1 cellular context compared by ENCODE assay signal in genomic region chr10:80411267-80411668, GRCh38.
A peak's percentile ranks its signal among the peaks of the same experiment; 100 is the strongest.
TF ChIP-seq lines count a peak whose summit lies in the region.

No MANE protein-coding gene starts in this region.

TF ChIP-seq in HepG2, 621 proteins besides CTCF, POLR2A, EP300 and RAD21 (continued from another document and continues in another):
- TF ChIP-seq USF2 (IDR thresholded peaks at IDR 0.05; ENCODE audit: low read depth, low read length) (no peak), USF2 (CRISPR knock-in tag; IDR thresholded peaks at IDR 0.05; ENCODE audit: borderline replicate concordance) (peak; percentile 53; the same call in 1 of the 2 replicates), ZSCAN21 (CRISPR knock-in tag; IDR thresholded peaks at IDR 0.05; ENCODE audit: borderline replicate concordance) (no peak), SKIL (CRISPR knock-in tag; IDR thresholded peaks at IDR 0.05; ENCODE audit: borderline replicate concordance) (0 out of 2 replicates have a peak, but pooled peaks have one; percentile 12), KDM2A (CRISPR knock-in tag; IDR thresholded peaks at IDR 0.05; ENCODE audit: borderline replicate concordance, low read depth) (peak; percentile 55; the same call in 1 of the 2 replicates), SMC3 (IDR thresholded peaks at IDR 0.05; ENCODE audit: low read length) (no peak), ZMYM3 (CRISPR knock-in tag; IDR thresholded peaks at IDR 0.05) (peak; percentile 36; the same call in 1 of the 2 replicates), SRY (CRISPR knock-in tag; IDR thresholded peaks at IDR 0.05) (0 out of 2 replicates have a peak, but pooled peaks have one; percentile 39), ZNF605 (CRISPR knock-in tag; IDR thresholded peaks at IDR 0.05) (peak; percentile 50; the same call in 1 of the 2 replicates), CSRNP2 (CRISPR knock-in tag; conservative IDR thresholded peaks at IDR 0.05; ENCODE audit: low read depth) (no peak), KAT8 (CRISPR knock-in tag; IDR thresholded peaks at IDR 0.05) (peak; percentile 37; the same call in 1 of the 2 replicates), THAP7 (CRISPR knock-in tag; IDR thresholded peaks at IDR 0.05) (no peak), TGIF2 (CRISPR knock-in tag; IDR thresholded peaks at IDR 0.05) (peak; percentile 75; the same call in 1 of the 2 replicates), ZNF687 (CRISPR knock-in tag; IDR thresholded peaks at IDR 0.05) (peak; percentile 89), ZNF674 (CRISPR knock-in tag; IDR thresholded peaks at IDR 0.05; ENCODE audit: low read depth) (no peak), BORCS8-MEF2B (CRISPR knock-in tag; IDR thresholded peaks at IDR 0.05) (peak; percentile 62; the same call in 1 of the 2 replicates), ZNF720 (CRISPR knock-in tag; IDR thresholded peaks at IDR 0.05) (no peak), ZSCAN31 (CRISPR knock-in tag; IDR thresholded peaks at IDR 0.05; ENCODE audit: low read depth) (no peak; the same call in 1 of the 2 replicates), RCOR2 (CRISPR knock-in tag; IDR thresholded peaks at IDR 0.05) (0 out of 2 replicates have a peak, but pooled peaks have one; percentile 50), FOXA3 (CRISPR knock-in tag; IDR thresholded peaks at IDR 0.05) (0 out of 2 replicates have a peak, but pooled peaks have one; percentile 37), MED1 (CRISPR knock-in tag; IDR thresholded peaks at IDR 0.05) (peak; percentile 49; the same call in 1 of the 2 replicates), TBX2 (CRISPR knock-in tag; IDR thresholded peaks at IDR 0.05; ENCODE audit: borderline replicate concordance) (peak; percentile 45; the same call in 1 of the 2 replicates), PRPF4 (IDR thresholded peaks at IDR 0.05; ENCODE audit: low read depth, low read length, poor library complexity, severe bottlenecking) (no peak), SALL1 (CRISPR knock-in tag; IDR thresholded peaks at IDR 0.05) (peak; percentile 64), CREBL2 (CRISPR knock-in tag; IDR thresholded peaks at IDR 0.05; ENCODE audit: borderline replicate concordance) (no peak), ZFY (CRISPR knock-in tag; IDR thresholded peaks at IDR 0.05) (peak; percentile 71), ZNF10 (CRISPR knock-in tag; IDR thresholded peaks at IDR 0.05; ENCODE audit: borderline replicate concordance, low read depth) (no peak), EZH2 (conservative IDR thresholded peaks at IDR 0.05; ENCODE audit: low read depth, low read length) (no peak), GATAD2A (CRISPR knock-in tag; IDR thresholded peaks at IDR 0.05) (peak; percentile 75), RXRB (CRISPR knock-in tag; IDR thresholded peaks at IDR 0.05; ENCODE audit: borderline replicate concordance) (peak; percentile 44; the same call in 1 of the 2 replicates), YEATS4 (CRISPR knock-in tag; IDR thresholded peaks at IDR 0.05; ENCODE audit: borderline replicate concordance) (0 out of 2 replicates have a peak, but pooled peaks have one; percentile 24), ZNF350 (CRISPR knock-in tag; IDR thresholded peaks at IDR 0.05; ENCODE audit: borderline replicate concordance, low read depth) (peak; percentile 67; the same call in 1 of the 2 replicates), FOXC1 (CRISPR knock-in tag; IDR thresholded peaks at IDR 0.05; ENCODE audit: borderline replicate concordance) (peak; percentile 53; the same call in 1 of the 2 replicates), YEATS2 (CRISPR knock-in tag; IDR thresholded peaks at IDR 0.05; ENCODE audit: borderline replicate concordance) (no peak), HNF1A (IDR thresholded peaks at IDR 0.05; ENCODE audit: low read depth) (no peak), HNF1A (CRISPR knock-in tag; IDR thresholded peaks at IDR 0.05; ENCODE audit: borderline replicate concordance) (no peak), HDAC1 (CRISPR knock-in tag; IDR thresholded peaks at IDR 0.05) (peak; percentile 59; the same call in 1 of the 2 replicates), JUND (CRISPR knock-in tag; IDR thresholded peaks at IDR 0.05) (0 out of 2 replicates have a peak, but pooled peaks have one; percentile 39), ZNF614 (CRISPR knock-in tag; IDR thresholded peaks at IDR 0.05; ENCODE audit: borderline replicate concordance) (peak; percentile 34; the same call in 1 of the 2 replicates), HNF4G (IDR thresholded peaks at IDR 0.05; ENCODE audit: borderline replicate concordance, low read depth, low read length) (no peak), HNF4G (CRISPR knock-in tag; IDR thresholded peaks at IDR 0.05; ENCODE audit: borderline replicate concordance, low read depth) (peak; percentile 24; the same call in 1 of the 2 replicates), TCF7L2 (IDR thresholded peaks at IDR 0.05; ENCODE audit: low read depth, low read length) (no peak), PAF1 (CRISPR knock-in tag; IDR thresholded peaks at IDR 0.05) (no peak), EED (CRISPR knock-in tag; IDR thresholded peaks at IDR 0.05) (no peak), ZGPAT (CRISPR knock-in tag; IDR thresholded peaks at IDR 0.05) (peak; percentile 44; the same call in 1 of the 2 replicates), SSRP1 (CRISPR knock-in tag; IDR thresholded peaks at IDR 0.05) (peak; percentile 50; the same call in 1 of the 2 replicates), ZNF558 (CRISPR knock-in tag; IDR thresholded peaks at IDR 0.05; ENCODE audit: borderline replicate concordance) (0 out of 2 replicates have a peak, but pooled peaks have one; percentile 32), ETV5 (CRISPR knock-in tag; IDR thresholded peaks at IDR 0.05; ENCODE audit: borderline replicate concordance) (peak; percentile 11; the same call in 1 of the 2 replicates), ZNF788 (CRISPR knock-in tag; IDR thresholded peaks at IDR 0.05; ENCODE audit: borderline replicate concordance) (peak; percentile 55; the same call in 1 of the 2 replicates), XRCC5 (optimal IDR thresholded peaks at IDR 0.05; ENCODE audit: low read length) (peak; percentile 29), MIXL1 (CRISPR knock-in tag; IDR thresholded peaks at IDR 0.05) (0 out of 2 replicates have a peak, but pooled peaks have one; percentile 19)
